In the genomic region with DNA sequence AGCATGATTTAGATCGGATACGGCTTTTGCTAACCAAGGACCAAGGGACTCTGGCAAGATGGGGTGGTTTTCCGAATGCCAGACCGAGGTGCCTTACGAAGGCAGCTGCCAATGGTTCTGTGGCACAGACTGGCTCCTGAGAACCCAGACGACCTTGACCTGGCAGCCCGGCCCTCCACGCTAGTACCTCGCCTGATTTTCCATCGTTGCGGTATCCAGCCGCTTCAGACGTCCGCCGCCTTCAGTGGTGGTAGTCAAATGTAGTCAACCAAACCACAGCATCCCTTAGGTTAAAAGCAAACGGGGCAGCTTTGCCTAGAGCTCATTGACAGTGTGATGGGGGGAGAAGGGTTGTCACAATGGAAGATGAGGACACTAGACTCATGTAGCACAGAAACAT, we compare ENCODE assay signal across 33 cellular contexts. TPM values are rescaled to one million over a fixed set of nuclear protein-coding genes. Genes with fewer than 3 reads are reported as not detected.
"Had no signal": no experiment of that assay in that cellular context is flagged by ENCODE, and none has a peak within 500 bp of the region (broad histone marks: within the 10 kb centered on the region; RNA-seq: fewer than 3 reads in every experiment).

No MANE protein-coding gene starts in this region.

- H3K9me3 ChIP-seq: neutrophil, pancreas, psoas muscle, right lobe of liver, sigmoid colon, suprapubic skin, testis, tibial artery, transverse colon, vagina had no signal

- H3K36me3 ChIP-seq: neutrophil, right lobe of liver had no signal

- H3K4me1 ChIP-seq: pancreas, psoas muscle, right lobe of liver, sigmoid colon, suprapubic skin, testis, tibial artery, transverse colon, vagina had no signal

- ATAC-seq: naive thymus-derived CD8-positive, alpha-beta T cell; natural killer cell treated with Interleukin-12 subunit alpha and Interleukin-12 subunit beta and Interleukin-15 and Interleukin-18, amount 100 ng/mL, for 72 hours; pancreas; psoas muscle; right cardiac atrium; right lobe of liver; stimulated activated memory B cell treated with anti-CD40 and anti-IgM and Interleukin-4, amounts not matched to agents 10 μg/mL and 1 μg/mL and 100 μg/mL, for 72 hours; stimulated activated naive CD8-positive, alpha-beta T cell treated with anti-CD3 and anti-CD28 coated beads, Interleukin-15, amount 100 ng/mL, for 72 hours; stimulated activated naive CD8-positive, alpha-beta T cell treated with anti-CD3 and anti-CD28 coated beads, Interleukin-15, Interleukin-2, amounts not matched to agents 100 U/mL and 50 U/mL, for 24 hours had no signal

- DNase-seq: naive B cell; naive thymus-derived CD8-positive, alpha-beta T cell; nephron progenitor cell; nucleus accumbens; psoas muscle; right cardiac atrium; sigmoid colon; small intestine; stimulated activated CD4-positive, alpha-beta T cell treated with anti-CD3 and anti-CD28 coated beads, Interleukin-15, amount 100 ng/mL, for 24 hours; stimulated activated CD4-positive, alpha-beta T cell treated with anti-CD3 and anti-CD28 coated beads, Interleukin-2, amount 100 ng/mL, for 24 hours; stimulated activated CD4-positive, alpha-beta T cell treated with anti-CD3 and anti-CD28 coated beads, Interleukin-2, amount 100 ng/mL, for 48 hours; stimulated activated CD4-positive, alpha-beta T cell treated with anti-CD3 and anti-CD28 coated beads, Interleukin-4, amount 100 ng/mL, for 4 hours; stimulated activated CD8-positive, alpha-beta memory T cell treated with anti-CD3 and anti-CD28 coated beads, Interleukin-4, amount 100 ng/mL, for 48 hours; stimulated activated naive CD4-positive, alpha-beta T cell; stimulated activated naive CD8-positive, alpha-beta T cell treated with anti-CD3 and anti-CD28 coated beads, Interleukin-15, amount 100 ng/mL, for 72 hours; stimulated activated naive CD8-positive, alpha-beta T cell treated with anti-CD3 and anti-CD28 coated beads, Interleukin-15, Interleukin-2, amounts not matched to agents 100 U/mL and 50 U/mL, for 24 hours; substantia nigra; testis; tibial artery; transverse colon had no signal

- H3K27ac ChIP-seq: neutrophil, pancreas, psoas muscle, right lobe of liver, sigmoid colon, suprapubic skin, testis, tibial artery, transverse colon, vagina had no signal

- H3K4me3 ChIP-seq: pancreas, psoas muscle, right lobe of liver, sigmoid colon, suprapubic skin, testis, tibial artery, transverse colon, vagina had no signal

- FAIRE-seq: pancreas, small intestine, urothelium cell line had no signal

- H3K27me3 ChIP-seq: pancreas, right lobe of liver, sigmoid colon, suprapubic skin, testis, tibial artery, transverse colon, vagina had no signal

RNA-seq across cellular contexts. Expression of gene GBX2, which starts 42.6 kb away (rescaled TPM):
- total RNA-seq: naive thymus-derived CD8-positive, alpha-beta T cell; natural killer cell treated with Interleukin-12 subunit alpha and Interleukin-12 subunit beta and Interleukin-15 and Interleukin-18, amount 100 ng/mL, for 72 hours; omental fat pad; pancreas; progenitor cell of endocrine pancreas; psoas muscle; renal cortical epithelial cell; right cardiac atrium; right lobe of liver; sigmoid colon; skeletal muscle tissue; transverse colon; ureter; vagina had no signal
- polyA plus RNA-seq: naive thymus-derived CD8-positive, alpha-beta T cell; pancreas; psoas muscle; right cardiac atrium; sigmoid colon; small intestine had no signal
